In the genomic region with DNA sequence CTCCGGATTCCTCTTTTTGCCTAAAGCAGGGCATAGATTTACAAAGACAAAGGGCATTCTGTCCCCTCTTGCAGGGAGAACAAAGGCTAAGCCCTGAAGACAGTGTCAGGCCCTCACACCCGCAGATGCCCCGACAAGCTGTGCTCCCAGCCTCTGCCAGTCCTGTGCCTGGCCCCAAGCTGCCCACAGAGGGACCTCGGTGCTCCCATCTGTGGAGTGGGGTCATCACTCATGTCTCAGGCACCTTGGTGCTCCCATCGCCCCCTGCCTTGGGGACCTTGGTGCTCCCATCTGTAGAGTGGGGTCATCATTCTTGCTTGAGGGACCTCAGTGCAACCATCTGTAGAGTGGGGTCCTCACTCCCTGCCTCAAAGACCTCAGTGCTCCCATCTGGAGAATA, we compare ENCODE assay signal across 23 cellular contexts. TPM values are rescaled to one million over a fixed set of nuclear protein-coding genes. Genes with fewer than 3 reads are reported as not detected.
DNase-seq lines count a peak whose midpoint lies in the region; ATAC-seq and TF ChIP-seq lines count a peak whose summit lies in the region.
"Had no signal": no experiment of that assay in that cellular context is flagged by ENCODE, and none has a peak within 500 bp of the region (broad histone marks: within the 10 kb centered on the region; RNA-seq: fewer than 3 reads in every experiment).

No MANE protein-coding gene starts in this region.

- H3K23ac ChIP-seq in mesenchymal stem cell (ENCODE audit: low read length in 2 of 2) = no peak overlapping the region

- no peaks in the 10 kb centered on the region for H3K9me3 ChIP-seq in left ventricle myocardium inferior (replicated peaks)
- no peaks in the 10 kb centered on the region for H3K9me3 ChIP-seq in CD4-positive, alpha-beta T cell (ENCODE audit: control insufficient read depth, low read length)
- H3K9me3 ChIP-seq in psoas muscle = no peaks in the 10 kb centered on the region
- H3K9me3 ChIP-seq in mesenchymal stem cell (ENCODE audit: control insufficient read depth, low read length) = no peaks in the 10 kb centered on the region
- no peaks in the 10 kb centered on the region for H3K9me3 ChIP-seq in gastroesophageal sphincter
- H3K9me3 ChIP-seq: SJSA1 had no signal

- CTCF ChIA-PET in CD4-positive, alpha-beta T cell (lab: Charles Lee) = no interaction called here

- H3K27me3 Mint-ChIP-seq in CD4-positive, alpha-beta T cell = no peaks in the 10 kb centered on the region
- H3K27me3 Mint-ChIP-seq: CD4-positive, CD25-positive, alpha-beta regulatory T cell; IgD-negative memory B cell had no signal

- H2AFZ ChIP-seq in mesenchymal stem cell (ENCODE audit: low read depth, low read length) = no peak overlapping the region

- POLR2A ChIA-PET in CD4-positive, alpha-beta T cell (lab: Charles Lee) = no interaction called here

- intact Hi-C loops in left ventricle myocardium inferior (cut with micrococcal nuclease) = no loop called here
- intact Hi-C loops in cardiac septum (cut with DNase I) = loop anchor here (5.0 kb wide), 1 partner anchor 132 kb away; no protein-coding TSS in a partner anchor
- intact Hi-C loops in CD4-positive, alpha-beta T cell (cut with DNase I, micrococcal nuclease) = no loop called here
- intact Hi-C loops in psoas muscle (cut with DNase I) = loop anchor here in 1 of 2 donors (5.0 kb wide), 1 partner anchor 87 kb away; a partner anchor contains a TSS

- H3K9ac ChIP-seq in mesenchymal stem cell (ENCODE audit: low read length) = no peak overlapping the region

- no peak overlapping the region for H4K8ac ChIP-seq in mesenchymal stem cell (ENCODE audit: low read length)

- H3K36me3 ChIP-seq in left ventricle myocardium inferior = no peaks in the 10 kb centered on the region
- peaks cover 0 to 11% of the 10 kb centered on the region in 2 donors for H3K36me3 ChIP-seq in psoas muscle (ENCODE audit: insufficient read depth in 1 of 2, low read depth in 1 of 2)
- H3K36me3 ChIP-seq in mesenchymal stem cell (ENCODE audit: control insufficient read depth in 1 of 2, insufficient read depth in 2 of 2, low read depth in 1 of 2, low read length in 2 of 2) = peaks cover 11 to 69% of the 10 kb centered on the region in 2 experiments
- peaks cover 0 to 8% of the 10 kb centered on the region in 2 donors for H3K36me3 ChIP-seq in gastroesophageal sphincter
- H3K36me3 ChIP-seq: SJSA1 had no signal

- no peak overlapping the region for H2AK5ac ChIP-seq in mesenchymal stem cell (ENCODE audit: low read length, severe bottlenecking)

- no peak for ATAC-seq in CD4-positive, alpha-beta T cell (ENCODE audit: poor library complexity)
- ATAC-seq in psoas muscle (no peak), gastroesophageal sphincter (no peak)
- ATAC-seq: Panc1 had no signal

- H3K4me3 Mint-ChIP-seq in CD4-positive, alpha-beta T cell = no peak overlapping the region

- TF ChIP-seq EP300 in gastroesophageal sphincter (IDR thresholded peaks at IDR 0.05) = no peak

- DNase-seq in left ventricle myocardium inferior = peak; percentile 9
- no peak for DNase-seq in cardiac septum (ENCODE audit: low spot score)
- DNase-seq in CD4-positive, alpha-beta T cell = no peak
- DNase-seq in medulla oblongata (ENCODE audit: extremely low spot score) = peak; percentile 21
- DNase-seq in psoas muscle = peak; percentile 14 to 49
- DNase-seq in GM19240 (ENCODE audit: insufficient read length, low spot score) = no peak
- no peak for DNase-seq in mesenchymal stem cell
- DNase-seq: AML-193; CD4-positive, CD25-positive, alpha-beta regulatory T cell; COR-L47; DMS79; Karpas-422; NCI-H1694; NCI-H2081; NCI-H2171; NCI-H345; NCI-H524; NCI-H774; NK-92 treated with Interleukin-12 subunit alpha and Interleukin-12 subunit beta, amount 100 ng/mL, for 24 hours had no signal

- H2BK120ac ChIP-seq in mesenchymal stem cell (ENCODE audit: low read depth, low read length) = no peak overlapping the region

- H2BK5ac ChIP-seq in mesenchymal stem cell (ENCODE audit: low read depth, low read length, poor library complexity, severe bottlenecking) = no peak overlapping the region

- no peak overlapping the region for H4K91ac ChIP-seq in mesenchymal stem cell (ENCODE audit: low read length)

- no peak overlapping the region for H3K14ac ChIP-seq in mesenchymal stem cell (ENCODE audit: low read length in 2 of 2)

- H3K9me3 Mint-ChIP-seq in CD4-positive, alpha-beta T cell = no peaks in the 10 kb centered on the region
- H3K9me3 Mint-ChIP-seq: IgD-negative memory B cell had no signal

- 93 to 95% (median 93%) methylated on average over 5 of the region's 5 CpGs for WGBS in psoas muscle, 3 donors
- 90% methylated on average over 5 of the region's 5 CpGs for WGBS in mesenchymal stem cell
- WGBS in gastroesophageal sphincter (ENCODE audit: low coverage in 1 of 2), 2 donors = 86% methylated on average over 1 of the region's 5 CpGs; no CpG with 5 or more reads in 1 of the 2 donors

- H3K27ac ChIP-seq in left ventricle myocardium inferior (replicated peaks) (no peak overlapping the region), psoas muscle (no peak overlapping the region), mesenchymal stem cell (ENCODE audit: low read length, poor library complexity, severe bottlenecking) (no peak overlapping the region), gastroesophageal sphincter (no peak overlapping the region)
- no peak overlapping the region for H3K27ac ChIP-seq in CD4-positive, alpha-beta T cell (ENCODE audit: low read depth, low read length)
- H3K27ac ChIP-seq: SJSA1 had no signal

- H3K18ac ChIP-seq in mesenchymal stem cell (ENCODE audit: low read depth in 1 of 2, low read length in 2 of 2) = no peak overlapping the region

- H3K4me1 Mint-ChIP-seq in CD4-positive, alpha-beta T cell (ENCODE audit: low read depth) = no peaks in the 10 kb centered on the region

- no peak overlapping the region for H2BK15ac ChIP-seq in mesenchymal stem cell (ENCODE audit: low read depth, poor library complexity, severe bottlenecking)

- peaks cover 23% of the 10 kb centered on the region for H3K36me3 Mint-ChIP-seq in CD4-positive, alpha-beta T cell (ENCODE audit: low read depth)
- H3K36me3 Mint-ChIP-seq: CD4-positive, CD25-positive, alpha-beta regulatory T cell had no signal

- peaks cover 18% of the 10 kb centered on the region for H3K79me1 ChIP-seq in mesenchymal stem cell (replicated peaks; ENCODE audit: low read length, poor library complexity, severe bottlenecking)

- no peak overlapping the region for H3K4me2 ChIP-seq in mesenchymal stem cell (ENCODE audit: low read length, poor library complexity, severe bottlenecking)

- H3K27ac Mint-ChIP-seq in CD4-positive, alpha-beta T cell = peak overlapping the region; percentile 58

- TF ChIP-seq POLR2A in gastroesophageal sphincter (IDR thresholded peaks at IDR 0.05) = no peak

- H3K4me3 ChIP-seq in left ventricle myocardium inferior = no peak overlapping the region
- no peak overlapping the region for H3K4me3 ChIP-seq in psoas muscle
- H3K4me3 ChIP-seq in mesenchymal stem cell (ENCODE audit: insufficient read depth in 1 of 2, low read depth in 1 of 2, low read length in 2 of 2) = no peak overlapping the region
- H3K4me3 ChIP-seq in gastroesophageal sphincter = no peak overlapping the region
- H3K4me3 ChIP-seq: SJSA1 had no signal

- peaks cover 11% of the 10 kb centered on the region for H3K4me1 ChIP-seq in left ventricle myocardium inferior
- peaks cover 5% of the 10 kb centered on the region for H3K4me1 ChIP-seq in psoas muscle
- H3K4me1 ChIP-seq in mesenchymal stem cell (ENCODE audit: control insufficient read depth, insufficient read depth, low read depth, low read length) = peaks cover 12% of the 10 kb centered on the region
- peaks cover 0 to 32% (median 8%) of the 10 kb centered on the region in 3 donors for H3K4me1 ChIP-seq in gastroesophageal sphincter

- H3K27me3 ChIP-seq in left ventricle myocardium inferior (ENCODE audit: low read depth) (no peaks in the 10 kb centered on the region), psoas muscle (ENCODE audit: insufficient read depth in 3 of 3, low read length in 2 of 3) (no peaks in the 10 kb centered on the region), mesenchymal stem cell (ENCODE audit: control insufficient read depth in 1 of 2, insufficient read depth in 1 of 2, low read length in 2 of 2) (no peaks in the 10 kb centered on the region), gastroesophageal sphincter (no peaks in the 10 kb centered on the region)
- no peaks in the 10 kb centered on the region for H3K27me3 ChIP-seq in CD4-positive, alpha-beta T cell (ENCODE audit: control insufficient read depth, insufficient read depth, low read length)
- H3K27me3 ChIP-seq: SJSA1 had no signal

- TF ChIP-seq CTCF in left ventricle myocardium inferior (IDR thresholded peaks at IDR 0.05; ENCODE audit: borderline replicate concordance) (no peak), psoas muscle (IDR thresholded peaks at IDR 0.05) (no peak), gastroesophageal sphincter (IDR thresholded peaks at IDR 0.05) (no peak)
- TF ChIP-seq CTCF in CD4-positive, alpha-beta T cell (IDR thresholded peaks at IDR 0.05) = no peak

- H3K4ac ChIP-seq in mesenchymal stem cell (ENCODE audit: low read depth in 1 of 2, low read length in 2 of 2) = no peak overlapping the region

- H2BK12ac ChIP-seq in mesenchymal stem cell (ENCODE audit: low read length in 2 of 2) = no peak overlapping the region

RNA-seq across cellular contexts. Expression of a gene that starts 24.3 kb away (rescaled TPM):
- 0.33 TPM for total RNA-seq in left ventricle myocardium inferior
- total RNA-seq in cardiac septum = 0.40 TPM
- total RNA-seq in CD4-positive, alpha-beta T cell = 10 to 100 TPM; 19.3 to 19.7 TPM
- total RNA-seq in psoas muscle = 1 to 10 TPM in 1 of 4 donors, under 1 TPM in 3; 0.24 to 2.5 (median 0.73) TPM
- polyA plus RNA-seq in psoas muscle = under 1 TPM in 2 of 3 donors, not detected in 1; 0.14 to 0.53 TPM
- polyA plus RNA-seq in mesenchymal stem cell (2013, experiment 1 of 2) = 0.43 TPM
- polyA plus RNA-seq in mesenchymal stem cell (2013, experiment 2 of 2) = 0.45 TPM
- 1 to 10 TPM in 2 of 4 donors, under 1 TPM in 1, not detected in 1; 0.31 to 6.6 (median 5.9) TPM for total RNA-seq in gastroesophageal sphincter
- total RNA-seq: SJSA1 had no signal

Comparison
In these comparisons a context has a peak if more than half of its experiments do, and no peak if none do; other contexts are left out.
1. DNase-seq: peak in left ventricle myocardium inferior (single experiment), medulla oblongata (single experiment) and psoas muscle (2 of 2); none in cardiac septum (single experiment), CD4-positive, alpha-beta T cell (0 of 10), GM19240 (single experiment) and mesenchymal stem cell (single experiment).